29 cellular contexts compared by ENCODE assay signal in genomic region chr20:41334036-41334435, GRCh38. TPM values are rescaled to one million over a fixed set of nuclear protein-coding genes. Genes with fewer than 3 reads are reported as not detected.
DNase-seq lines count a peak whose midpoint lies in the region; TF ChIP-seq lines count a peak whose summit lies in the region.
"Had no signal": no experiment of that assay in that cellular context is flagged by ENCODE, and none has a peak within 500 bp of the region (broad histone marks: within the 10 kb centered on the region; RNA-seq: fewer than 3 reads in every experiment).

No MANE protein-coding gene starts in this region.

- no peak for TF ChIP-seq EP300 in stomach (IDR thresholded peaks at IDR 0.05)

- H3K4me1 ChIP-seq in Peyer's patch (peaks cover 0 to 3% (median 0%) of the 10 kb centered on the region in 4 donors), endodermal cell (ENCODE audit: control insufficient read depth, insufficient read depth, low read length) (no peaks in the 10 kb centered on the region), stomach (peaks cover 0 to 23% (median 16%) of the 10 kb centered on the region in 4 donors)
- H3K4me1 ChIP-seq: prostate gland had no signal

- no peak for TF ChIP-seq CTCF in Peyer's patch (IDR thresholded peaks at IDR 0.05)
- no peak for TF ChIP-seq CTCF in endodermal cell (conservative IDR thresholded peaks at IDR 0.05)
- no peak for TF ChIP-seq CTCF in stomach (IDR thresholded peaks at IDR 0.05)

- H3K4me3 ChIP-seq in Peyer's patch: no peak overlapping the region
- no peak overlapping the region for H3K4me3 ChIP-seq in endodermal cell (ENCODE audit: low read length)
- no peak overlapping the region for H3K4me3 ChIP-seq in stomach
- H3K4me3 ChIP-seq: BLaER1 treated with 17β-estradiol and CSF1 and Interleukin-3, amounts not matched to agents 10 nM and 100 nM; gastroesophageal sphincter; left lung; MG63; prostate gland; skin epidermis had no signal

- no peak overlapping the region for H3K4me3 Mint-ChIP-seq in endodermal cell
- H3K4me3 Mint-ChIP-seq: activated CD4-positive, alpha-beta memory T cell treated with anti-CD3 and anti-CD28 coated beads for 36 hours; activated naive CD8-positive, alpha-beta T cell treated with anti-CD3 and anti-CD28 coated beads, Interleukin-2, amount 50 U/mL, for 24 hours; immature natural killer cell; naive B cell; T-helper 1 cell treated with Interleukin-12 subunit alpha and Interleukin-12 subunit beta and Interleukin-4 antibody, amounts not matched to agents 30 μg/mL and 1 μg/mL, for 36 hours had no signal

- peaks cover 2% of the 10 kb centered on the region for H3K4me1 Mint-ChIP-seq in endodermal cell

- no peaks in the 10 kb centered on the region for H3K36me3 Mint-ChIP-seq in endodermal cell (ENCODE audit: low read depth)
- H3K36me3 Mint-ChIP-seq: activated CD4-positive, alpha-beta memory T cell treated with anti-CD3 and anti-CD28 coated beads for 36 hours; immature natural killer cell; naive B cell had no signal

- no peak overlapping the region for H3K27ac Mint-ChIP-seq in endodermal cell
- H3K27ac Mint-ChIP-seq: activated CD4-positive, alpha-beta memory T cell treated with anti-CD3 and anti-CD28 coated beads for 36 hours; activated naive CD8-positive, alpha-beta T cell treated with anti-CD3 and anti-CD28 coated beads, Interleukin-2, amount 50 U/mL, for 24 hours; immature natural killer cell; naive B cell; T-helper 1 cell treated with Interleukin-12 subunit alpha and Interleukin-12 subunit beta and Interleukin-4 antibody, amounts not matched to agents 30 μg/mL and 1 μg/mL, for 36 hours had no signal

- H3K27ac ChIP-seq in Peyer's patch: peak overlapping the region in 3 of 4 donors; percentile 17 to 81 (median 63)
- H3K27ac ChIP-seq in endodermal cell (ENCODE audit: low read depth, low read length): no peak overlapping the region
- H3K27ac ChIP-seq in stomach: peak overlapping the region; percentile 19 to 84 (median 71)
- H3K27ac ChIP-seq: BLaER1 treated with 17β-estradiol and CSF1 and Interleukin-3, amounts not matched to agents 10 nM and 100 nM; prostate gland had no signal

- TF ChIP-seq POLR2A in Peyer's patch (IDR thresholded peaks at IDR 0.05): no peak
- TF ChIP-seq POLR2A in stomach (IDR thresholded peaks at IDR 0.05): no peak

- DNase-seq in Peyer's patch (no peak), endodermal cell (peak; percentile 20), mesenteric fat pad (ENCODE audit: low spot score) (peak; percentile 6), stomach (no peak), SK-N-DZ (ENCODE audit: low spot score) (no peak), DMS114 treated with DMSO at 0.1 percent for 48 hours (lab: John Stamatoyannopoulos, UW; ENCODE audit: unreplicated experiment) (no peak)
- DNase-seq in stimulated activated CD4-positive, alpha-beta T cell treated with anti-CD3 and anti-CD28 coated beads, Interleukin-2, amount 100 ng/mL, for 24 hours: no peak
- DNase-seq: activated CD4-positive, alpha-beta memory T cell treated with anti-CD3 and anti-CD28 coated beads for 36 hours; activated naive CD4-positive, alpha-beta T cell; activated naive CD8-positive, alpha-beta T cell treated with anti-CD3 and anti-CD28 coated beads, Interleukin-2, amount 50 U/mL, for 24 hours; immature natural killer cell; KBM-7; left lung; MG63; naive B cell; NCI-H1105; NCI-H187; NCI-H2171; RPMI8226; stimulated activated CD4-positive, alpha-beta T cell treated with anti-CD3 and anti-CD28 coated beads, Interleukin-1b, Interleukin-23, amount 100 ng/mL, for 48 hours; stimulated activated naive CD8-positive, alpha-beta T cell treated with anti-CD3 and anti-CD28 coated beads, Interleukin-15, Interleukin-2, amounts not matched to agents 100 U/mL and 50 U/mL, for 24 hours had no signal

- H3K9me3 Mint-ChIP-seq in endodermal cell: no peaks in the 10 kb centered on the region
- H3K9me3 Mint-ChIP-seq: activated CD4-positive, alpha-beta memory T cell treated with anti-CD3 and anti-CD28 coated beads for 36 hours; activated naive CD8-positive, alpha-beta T cell treated with anti-CD3 and anti-CD28 coated beads, Interleukin-2, amount 50 U/mL, for 24 hours; immature natural killer cell; naive B cell; T-helper 1 cell treated with Interleukin-12 subunit alpha and Interleukin-12 subunit beta and Interleukin-4 antibody, amounts not matched to agents 30 μg/mL and 1 μg/mL, for 36 hours had no signal

- peaks cover 15% of the 10 kb centered on the region for H3K27me3 Mint-ChIP-seq in endodermal cell (ENCODE audit: insufficient read depth)

- H3K9me3 ChIP-seq in Peyer's patch (no peaks in the 10 kb centered on the region), endodermal cell (ENCODE audit: control insufficient read depth, low read length) (no peaks in the 10 kb centered on the region), stomach (no peaks in the 10 kb centered on the region)
- H3K9me3 ChIP-seq: BLaER1 treated with 17β-estradiol and CSF1 and Interleukin-3, amounts not matched to agents 10 nM and 100 nM; gastroesophageal sphincter; left lung; MG63; prostate gland; SK-N-SH had no signal

- no peaks in the 10 kb centered on the region for H3K27me3 ChIP-seq in Peyer's patch
- peaks cover 7% of the 10 kb centered on the region for H3K27me3 ChIP-seq in endodermal cell (ENCODE audit: control insufficient read depth, insufficient read depth, low read length, poor library complexity, severe bottlenecking)
- no peaks in the 10 kb centered on the region for H3K27me3 ChIP-seq in stomach
- H3K27me3 ChIP-seq: gastroesophageal sphincter, MG63 had no signal

- intact Hi-C loops in stomach (cut with DNase I; ENCODE audit: low total_unique reads): no loop called here

- H3K9ac ChIP-seq in endodermal cell (ENCODE audit: extremely low read depth, low read length, poor library complexity, severe bottlenecking): no peak overlapping the region
- H3K9ac ChIP-seq: BLaER1 treated with 17β-estradiol and CSF1 and Interleukin-3, amounts not matched to agents 10 nM and 100 nM; SK-N-SH had no signal

- H3K36me3 ChIP-seq in Peyer's patch (no peaks in the 10 kb centered on the region), endodermal cell (ENCODE audit: control insufficient read depth, insufficient read depth, low read length) (no peaks in the 10 kb centered on the region), stomach (no peaks in the 10 kb centered on the region)
- H3K36me3 ChIP-seq: BLaER1 treated with 17β-estradiol and CSF1 and Interleukin-3, amounts not matched to agents 10 nM and 100 nM; gastroesophageal sphincter; left lung; MG63; prostate gland had no signal

- 89 to 94% methylated on average over 2 of the region's 2 CpGs for WGBS in endodermal cell (ENCODE audit: insufficient coverage in 1 of 2, insufficient read length in 1 of 2), 2 experiments
- 82 to 100% (median 89%) methylated on average over 2 of the region's 2 CpGs for WGBS in stomach, 5 donors

RNA-seq across cellular contexts. Expression of gene LPIN3, which starts 6.6 kb away (rescaled TPM):
- 100 to 1,000 TPM in 3 of 4 donors, 10 to 100 TPM in 1; 85.0 to 320 (median 222) TPM for total RNA-seq in Peyer's patch
- 10 to 100 TPM; 13.1 to 13.2 TPM for total RNA-seq in endodermal cell
- 7.1 TPM for polyA plus RNA-seq in endodermal cell (2013, experiment 1 of 2)
- 6.8 TPM for polyA plus RNA-seq in endodermal cell (2013, experiment 2 of 2)
- 49.8 TPM for total RNA-seq in mesenteric fat pad
- total RNA-seq in stomach: 100 to 1,000 TPM in 2 of 5 donors, 10 to 100 TPM in 2, 1 to 10 TPM in 1; 8.6 to 289 (median 44.6) TPM
- 10 to 100 TPM in 1 of 3 donors, 1 to 10 TPM in 2; 5.7 to 28.8 (median 9.2) TPM for polyA plus RNA-seq in stomach
- 5.7 and 13.0 TPM in 2 replicates for polyA plus RNA-seq in SK-N-DZ (2014; cell fraction: cytosol; rRNA removed)
- polyA plus RNA-seq in SK-N-DZ (2014; cell fraction: nucleus; rRNA removed): 77.5 and 88.7 TPM in 2 replicates

RNA-seq across cellular contexts. Expression of gene ZHX3, which starts 16.5 kb away (rescaled TPM):
- 10 to 100 TPM; 33.8 to 53.0 (median 39.5) TPM for total RNA-seq in Peyer's patch
- total RNA-seq in endodermal cell: 1 to 10 TPM; 5.4 to 5.5 TPM
- 8.3 TPM for polyA plus RNA-seq in endodermal cell (2013, experiment 1 of 2)
- 6.9 TPM for polyA plus RNA-seq in endodermal cell (2013, experiment 2 of 2)
- 62.5 TPM for total RNA-seq in mesenteric fat pad
- 10 to 100 TPM; 15.1 to 59.3 (median 31.5) TPM for total RNA-seq in stomach
- 1 to 10 TPM; 6.6 to 8.6 (median 7.7) TPM for polyA plus RNA-seq in stomach
- polyA plus RNA-seq in SK-N-DZ (2014; cell fraction: cytosol; rRNA removed): 8.2 and 11.6 TPM in 2 replicates
- 7.9 and 10.0 TPM in 2 replicates for polyA plus RNA-seq in SK-N-DZ (2014; cell fraction: nucleus; rRNA removed)

RNA-seq across cellular contexts. Expression of gene EMILIN3, which starts 32.6 kb away (rescaled TPM):
- total RNA-seq in Peyer's patch: under 1 TPM in 1 of 4 donors, not detected in 3; 0.66 TPM
- total RNA-seq in endodermal cell: 1 to 10 TPM; 5.3 to 9.6 TPM
- 9.3 TPM for polyA plus RNA-seq in endodermal cell (2013, experiment 1 of 2)
- polyA plus RNA-seq in endodermal cell (2013, experiment 2 of 2): 8.2 TPM
- not detected for total RNA-seq in mesenteric fat pad
- total RNA-seq in stomach: 1 to 10 TPM; 1.4 to 4.0 (median 2.9) TPM
- polyA plus RNA-seq in stomach: under 1 TPM in 2 of 3 donors, not detected in 1; 0.37 to 0.90 TPM
- polyA plus RNA-seq in SK-N-DZ (2014; cell fraction: cytosol; rRNA removed): 22.8 and 24.6 TPM in 2 replicates
- polyA plus RNA-seq in SK-N-DZ (2014; cell fraction: nucleus; rRNA removed): 14.5 and 16.7 TPM in 2 replicates
- total RNA-seq: activated CD4-positive, alpha-beta memory T cell treated with anti-CD3 and anti-CD28 coated beads for 36 hours; H4; HT1080 had no signal
- polyA plus RNA-seq: immature natural killer cell had no signal

Comparison
In these comparisons a context has a peak if more than half of its experiments do, and no peak if none do; other contexts are left out.
1. DNase-seq: peak in endodermal cell (single experiment) and mesenteric fat pad (single experiment); none in Peyer's patch (0 of 3), stomach (single experiment), SK-N-DZ (single experiment), DMS114 treated with DMSO at 0.1 percent for 48 hours (single experiment) and stimulated activated CD4-positive, alpha-beta T cell treated with anti-CD3 and anti-CD28 coated beads, Interleukin-2, amount 100 ng/mL, for 24 hours (0 of 2).